Comparison of ENCODE assay signal across 23 cellular contexts in the genomic region with DNA sequence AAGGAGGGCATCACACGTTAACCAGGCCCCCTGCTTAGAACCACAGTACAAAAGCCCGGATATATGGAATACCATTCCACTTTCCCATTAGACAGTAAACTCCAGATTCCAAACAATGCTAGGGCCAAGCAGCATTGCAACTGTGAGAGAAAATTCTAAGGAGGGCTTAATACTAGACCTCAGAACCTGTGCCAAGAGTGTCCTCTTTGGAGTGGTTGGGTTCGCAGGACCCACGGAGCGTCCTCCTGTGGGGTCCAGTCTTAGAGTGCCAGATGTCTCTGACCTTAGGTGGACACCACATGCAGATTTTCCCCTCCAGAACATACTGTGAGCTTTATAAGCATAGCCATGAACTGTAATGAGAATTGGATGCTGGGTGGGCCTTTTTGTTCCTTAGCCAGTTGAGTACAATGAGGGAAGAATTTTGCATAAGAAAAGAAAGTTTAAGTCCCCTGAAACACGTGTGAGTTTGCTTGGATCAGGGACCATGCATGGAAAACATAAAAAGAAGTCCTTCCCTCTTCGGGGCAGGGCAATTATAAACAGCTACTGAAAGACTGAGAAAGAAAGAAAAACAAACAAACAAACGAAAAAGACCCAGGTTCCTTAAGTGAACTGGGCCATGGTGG.
"Had no signal": no experiment of that assay in that cellular context is flagged by ENCODE, and none has a peak within 500 bp of the region (broad histone marks: within the 10 kb centered on the region; RNA-seq: fewer than 3 reads in every experiment).

No MANE protein-coding gene starts in this region.

- H3K27me3 ChIP-seq: esophagus squamous epithelium, gastrocnemius medialis, ovary, right atrium auricular region, upper lobe of right lung had no signal

- H3K27ac ChIP-seq: coronary artery, esophagus squamous epithelium, gastrocnemius medialis, lower lobe of right lung, ovary, prostate gland, right atrium auricular region, upper lobe of right lung had no signal

- H3K4me1 ChIP-seq: gastrocnemius medialis, lower lobe of right lung, prostate gland, right atrium auricular region, upper lobe of right lung had no signal

- H3K4me3 ChIP-seq: coronary artery, esophagus squamous epithelium, gastrocnemius medialis, lower lobe of right lung, ovary, prostate gland, right atrium auricular region, upper lobe of right lung had no signal

- H3K9me3 ChIP-seq: esophagus squamous epithelium, gastrocnemius medialis, lower lobe of right lung, ovary, prostate gland, right atrium auricular region, upper lobe of right lung had no signal

- DNase-seq: activated B cell treated with CpG ODN at 0.5 μM for 24 hours; activated CD4-positive, alpha-beta T cell treated with anti-CD3 and anti-CD28 coated beads for 36 hours; activated CD4-positive, alpha-beta T cell treated with anti-CD3 and anti-CD28 coated beads, Interleukin-2, amount 50 U/mL, for 48 hours; activated effector memory CD4-positive, alpha-beta T cell treated with Interleukin-2 at 50 U/mL for 16 hours; activated naive CD4-positive, alpha-beta T cell treated with anti-CD3 and anti-CD28 coated beads for 36 hours; activated naive CD8-positive, alpha-beta T cell treated with anti-CD3 and anti-CD28 coated beads, Interleukin-2, amount 50 U/mL, for 24 hours; activated T-cell treated with anti-CD3 and anti-CD28 coated beads, Interleukin-2, amount 50 U/mL, for 72 hours; cerebellar nuclear complex; esophagus squamous epithelium; gastrocnemius medialis; hippocampal formation; immature natural killer cell; lower lobe of right lung; naive thymus-derived CD4-positive, alpha-beta T cell; ovary; stimulated activated CD4-positive, alpha-beta T cell treated with anti-CD3 and anti-CD28 coated beads, Interleukin-4, amount 100 ng/mL, for 24 hours; stimulated activated naive CD8-positive, alpha-beta T cell treated with anti-CD3 and anti-CD28 coated beads, Interleukin-15, Interleukin-2, amounts not matched to agents 100 U/mL and 50 U/mL, for 24 hours; T-helper 9 cell; upper lobe of right lung had no signal

- H3K36me3 ChIP-seq: esophagus squamous epithelium, gastrocnemius medialis, lower lobe of right lung, ovary, prostate gland, right atrium auricular region, upper lobe of right lung had no signal

- ATAC-seq: activated CD4-positive, alpha-beta T cell treated with anti-CD3 and anti-CD28 coated beads for 36 hours; activated naive CD8-positive, alpha-beta T cell treated with anti-CD3 and anti-CD28 coated beads, Interleukin-2, amount 50 U/mL, for 24 hours; activated T-cell treated with anti-CD3 and anti-CD28 coated beads, Interleukin-2, amount 50 U/mL, for 72 hours; gastrocnemius medialis; left lobe of liver; lower lobe of right lung; naive thymus-derived CD4-positive, alpha-beta T cell; stimulated activated naive CD8-positive, alpha-beta T cell treated with anti-CD3 and anti-CD28 coated beads, Interleukin-15, Interleukin-2, amounts not matched to agents 100 U/mL and 50 U/mL, for 24 hours; upper lobe of right lung had no signal
